Comparison of ENCODE assay signal across 24 cellular contexts in genomic region chr2:230695551-230695950, GRCh38.
"Had no signal": no experiment of that assay in that cellular context is flagged by ENCODE, and none has a peak within 500 bp of the region (broad histone marks: within the 10 kb centered on the region; RNA-seq: fewer than 3 reads in every experiment).

No MANE protein-coding gene starts in this region.

- H3K36me3 ChIP-seq: left lung, ovary, right atrium auricular region, right lobe of liver, stomach, tibial artery, upper lobe of left lung had no signal

- H3K27me3 Mint-ChIP-seq: naive thymus-derived CD4-positive, alpha-beta T cell; natural killer cell treated with Interleukin-12 subunit alpha and Interleukin-12 subunit beta and Interleukin-15 and Interleukin-18, amount 100 ng/mL, for 72 hours; stimulated activated naive B cell treated with anti-CD40 and anti-IgM and Interleukin-4, amounts not matched to agents 10 μg/mL and 1 μg/mL and 100 μg/mL, for 72 hours had no signal

- H3K9me3 ChIP-seq: left lung, mucosa of descending colon, ovary, right atrium auricular region, right lobe of liver, stomach, testis, tibial artery, upper lobe of left lung had no signal

- H3K9me3 Mint-ChIP-seq: natural killer cell treated with Interleukin-12 subunit alpha and Interleukin-12 subunit beta and Interleukin-15 and Interleukin-18, amount 100 ng/mL, for 72 hours; stimulated activated naive B cell treated with anti-CD40 and anti-IgM and Interleukin-4, amounts not matched to agents 10 μg/mL and 1 μg/mL and 100 μg/mL, for 72 hours had no signal

- H3K4me1 ChIP-seq: right lobe of liver, upper lobe of left lung had no signal

- H3K27ac ChIP-seq: left lung, ovary, right atrium auricular region, right lobe of liver, stomach, testis, tibial artery, upper lobe of left lung had no signal

- ATAC-seq: left colon; left lung; mucosa of descending colon; naive thymus-derived CD4-positive, alpha-beta T cell; natural killer cell treated with Interleukin-12 subunit alpha and Interleukin-12 subunit beta and Interleukin-15 and Interleukin-18, amount 100 ng/mL, for 72 hours; right lobe of liver; stimulated activated naive B cell treated with anti-CD40 and anti-IgM and Interleukin-4, amounts not matched to agents 10 μg/mL and 1 μg/mL and 100 μg/mL, for 72 hours; stimulated activated naive CD8-positive, alpha-beta T cell treated with anti-CD3 and anti-CD28 coated beads, Interleukin-15, Interleukin-2, amounts not matched to agents 100 U/mL and 50 U/mL, for 24 hours had no signal

- H3K4me2 ChIP-seq: smooth muscle cell had no signal

- H3K4me3 Mint-ChIP-seq: naive thymus-derived CD4-positive, alpha-beta T cell; natural killer cell treated with Interleukin-12 subunit alpha and Interleukin-12 subunit beta and Interleukin-15 and Interleukin-18, amount 100 ng/mL, for 72 hours; stimulated activated naive B cell treated with anti-CD40 and anti-IgM and Interleukin-4, amounts not matched to agents 10 μg/mL and 1 μg/mL and 100 μg/mL, for 72 hours had no signal

- H3K36me3 Mint-ChIP-seq: natural killer cell treated with Interleukin-12 subunit alpha and Interleukin-12 subunit beta and Interleukin-15 and Interleukin-18, amount 100 ng/mL, for 72 hours; stimulated activated naive B cell treated with anti-CD40 and anti-IgM and Interleukin-4, amounts not matched to agents 10 μg/mL and 1 μg/mL and 100 μg/mL, for 72 hours had no signal

- H3K27ac Mint-ChIP-seq: progenitor cell of endocrine pancreas; stimulated activated naive B cell treated with anti-CD40 and anti-IgM and Interleukin-4, amounts not matched to agents 10 μg/mL and 1 μg/mL and 100 μg/mL, for 72 hours had no signal

- H3K4me3 ChIP-seq: left lung, lung, mucosa of descending colon, ovary, right atrium auricular region, right lobe of liver, smooth muscle cell, stomach, testis, tibial artery, upper lobe of left lung had no signal

- H3K27me3 ChIP-seq: left lung, ovary, right atrium auricular region, right lobe of liver, stomach, testis, tibial artery, upper lobe of left lung had no signal

- DNase-seq: hippocampal formation; kidney; left colon; left lung; mesendoderm; midbrain; mucosa of descending colon; naive thymus-derived CD4-positive, alpha-beta T cell; ovary; right lobe of liver; stimulated activated CD4-positive, alpha-beta T cell treated with anti-CD3 and anti-CD28 coated beads, Interleukin-1b, Interleukin-23, amount 100 ng/mL, for 48 hours; stimulated activated CD4-positive, alpha-beta T cell treated with anti-CD3 and anti-CD28 coated beads, Interleukin-2, amount 100 ng/mL, for 48 hours; stimulated activated CD4-positive, alpha-beta T cell treated with anti-CD3 and anti-CD28 coated beads, Interleukin-4, amount 100 ng/mL, for 4 hours; stimulated activated naive B cell treated with anti-CD40 and anti-IgM and Interleukin-4, amounts not matched to agents 10 μg/mL and 1 μg/mL and 100 μg/mL, for 72 hours; stimulated activated naive CD8-positive, alpha-beta T cell treated with anti-CD3 and anti-CD28 coated beads, Interleukin-15, Interleukin-2, amounts not matched to agents 100 U/mL and 50 U/mL, for 24 hours; stomach; testis; tibial artery; upper lobe of left lung had no signal
